Comparison of ENCODE assay signal across 10 cellular contexts in genomic region chr4:83340692-83341343, GRCh38. TPM values are rescaled to one million over a fixed set of nuclear protein-coding genes. Genes with fewer than 3 reads are reported as not detected.
DNase-seq lines count a peak whose midpoint lies in the region; ATAC-seq and TF ChIP-seq lines count a peak whose summit lies in the region.
"Had no signal": no experiment of that assay in that cellular context is flagged by ENCODE, and none has a peak within 500 bp of the region (broad histone marks: within the 10 kb centered on the region; RNA-seq: fewer than 3 reads in every experiment).

No MANE protein-coding gene starts in this region.

- no peak overlapping the region for H2AFZ ChIP-seq in DND-41 (ENCODE audit: low read depth, low read length)
- H2AFZ ChIP-seq in PC-9: no peak overlapping the region

- POLR2A ChIA-PET in PC-9 (lab: Charles Lee; ENCODE audit: unreplicated experiment): interaction anchor here (0.6 kb wide), 1 partner anchor 137 kb away, joined by 4 read pairs; no protein-coding TSS in a partner anchor

- CTCF ChIA-PET in PC-9 (lab: Charles Lee): no interaction called here

- H3K9me3 Mint-ChIP-seq in activated naive CD8-positive, alpha-beta T cell treated with anti-CD3 and anti-CD28 coated beads, Interleukin-2, amount 50 U/mL, for 24 hours: peaks cover 13% of the 10 kb centered on the region

- TF ChIP-seq POLR2A in breast epithelium (IDR thresholded peaks at IDR 0.05): no peak

- no TSS peak for BruUV-seq in PC-9 (replicated peaks; lab: Mats Ljungman, UMichigan)

- H3K4me1 ChIP-seq in DND-41 (ENCODE audit: insufficient read depth, low read length) (peaks cover 22% of the 10 kb centered on the region), breast epithelium (no peaks in the 10 kb centered on the region), PC-9 (replicated peaks; ENCODE audit: insufficient read depth) (no peaks in the 10 kb centered on the region)

- H3K4me3 ChIP-seq in DND-41 (ENCODE audit: low read depth in 1 of 2, low read length in 2 of 2) (no peak overlapping the region), breast epithelium (no peak overlapping the region), PC-9 (no peak overlapping the region)

- peak overlapping the region; percentile 5; the same call in 1 of the 2 replicates for H3K4me2 ChIP-seq in DND-41 (ENCODE audit: insufficient read depth, low read length)
- no peak overlapping the region for H3K4me2 ChIP-seq in PC-9

- peaks cover 6% of the 10 kb centered on the region for H3K9me3 ChIP-seq in DND-41 (ENCODE audit: insufficient read depth, low read length, severe bottlenecking)
- H3K9me3 ChIP-seq in breast epithelium: no peaks in the 10 kb centered on the region
- H3K9me3 ChIP-seq in PC-9 (ENCODE audit: insufficient read depth, low read depth): no peaks in the 10 kb centered on the region
- H3K9me3 ChIP-seq: neutrophil had no signal

- DNase-seq in DND-41 (peak; percentile 84), NCI-H2107 treated with DMSO at 0.1 percent for 48 hours (lab: John Stamatoyannopoulos, UW; ENCODE audit: unreplicated experiment) (peak; percentile 46), breast epithelium (ENCODE audit: low spot score in 2 of 2) (no peak), iPS-NIHi7 (ENCODE audit: extremely low spot score) (no peak), LoVo (ENCODE audit: low spot score) (no peak), PC-9 (no peak)
- DNase-seq in activated naive CD8-positive, alpha-beta T cell treated with anti-CD3 and anti-CD28 coated beads, Interleukin-2, amount 50 U/mL, for 24 hours: peak; percentile 47
- DNase-seq: dermis blood vessel endothelial cell had no signal

- no peaks in the 10 kb centered on the region for H3K9me2 ChIP-seq in PC-9 (ENCODE audit: insufficient read depth)

- H3K36me3 ChIP-seq in DND-41 (ENCODE audit: insufficient read depth, low read length) (no peaks in the 10 kb centered on the region), breast epithelium (no peaks in the 10 kb centered on the region), PC-9 (ENCODE audit: low read depth) (no peaks in the 10 kb centered on the region)
- H3K36me3 ChIP-seq: neutrophil had no signal

- no peak overlapping the region for H3K27ac ChIP-seq in DND-41 (ENCODE audit: low read length)
- H3K27ac ChIP-seq in breast epithelium: no peak overlapping the region
- no peak overlapping the region for H3K27ac ChIP-seq in PC-9
- H3K27ac ChIP-seq: neutrophil had no signal

- peaks cover 26% of the 10 kb centered on the region for H3K27me3 Mint-ChIP-seq in activated naive CD8-positive, alpha-beta T cell treated with anti-CD3 and anti-CD28 coated beads, Interleukin-2, amount 50 U/mL, for 24 hours

- H4K20me1 ChIP-seq in DND-41 (ENCODE audit: insufficient read depth, low read length) (no peaks in the 10 kb centered on the region), PC-9 (ENCODE audit: insufficient read depth) (no peaks in the 10 kb centered on the region)

- H3F3A ChIP-seq in PC-9 (ENCODE audit: insufficient read depth, low read depth): no peaks in the 10 kb centered on the region

- peaks cover 1% of the 10 kb centered on the region for H3K36me3 Mint-ChIP-seq in activated naive CD8-positive, alpha-beta T cell treated with anti-CD3 and anti-CD28 coated beads, Interleukin-2, amount 50 U/mL, for 24 hours (ENCODE audit: low read depth)

- H3K27me3 ChIP-seq in DND-41 (ENCODE audit: insufficient read depth, low read length, poor library complexity) (peaks cover 1% of the 10 kb centered on the region), breast epithelium (no peaks in the 10 kb centered on the region), PC-9 (ENCODE audit: insufficient read depth, low read depth) (no peaks in the 10 kb centered on the region)

- intact Hi-C loops in breast epithelium (cut with DNase I; ENCODE audit: low total_unique reads) (no loop called here), PC-9 (cut with micrococcal nuclease; ENCODE audit: unreplicated experiment) (no loop called here)

- peaks cover 23% of the 10 kb centered on the region for H3K4me1 Mint-ChIP-seq in activated naive CD8-positive, alpha-beta T cell treated with anti-CD3 and anti-CD28 coated beads, Interleukin-2, amount 50 U/mL, for 24 hours

- no peak for TF ChIP-seq CTCF in DND-41 (IDR thresholded peaks at IDR 0.05; ENCODE audit: borderline replicate concordance, extremely low read depth, low read length, poor library complexity, severe bottlenecking)
- no peak for TF ChIP-seq CTCF in breast epithelium (IDR thresholded peaks at IDR 0.05)
- no peak for TF ChIP-seq CTCF in PC-9 (conservative IDR thresholded peaks at IDR 0.05)

- H3K79me2 ChIP-seq in DND-41 (ENCODE audit: insufficient read depth, low read length): no peaks in the 10 kb centered on the region
- H3K79me2 ChIP-seq in PC-9 (ENCODE audit: low read depth): no peaks in the 10 kb centered on the region

- ATAC-seq in DND-41 (ENCODE audit: insufficient read depth, low read depth) (peak; percentile 97), GM21717 (IDR thresholded peaks at IDR 0.05; ENCODE audit: unreplicated experiment) (peak; percentile 77)
- peak; percentile 99 for ATAC-seq in activated naive CD8-positive, alpha-beta T cell treated with anti-CD3 and anti-CD28 coated beads, Interleukin-2, amount 50 U/mL, for 24 hours

- H3K9ac ChIP-seq in DND-41 (ENCODE audit: low read depth, low read length): no peak overlapping the region

- peak overlapping the region; percentile 89 for H3K27ac Mint-ChIP-seq in activated naive CD8-positive, alpha-beta T cell treated with anti-CD3 and anti-CD28 coated beads, Interleukin-2, amount 50 U/mL, for 24 hours

- peak overlapping the region; percentile 58 for H3K4me3 Mint-ChIP-seq in activated naive CD8-positive, alpha-beta T cell treated with anti-CD3 and anti-CD28 coated beads, Interleukin-2, amount 50 U/mL, for 24 hours

RNA-seq across cellular contexts. Expression of gene HPSE, which starts 6.2 kb away (rescaled TPM):
- total RNA-seq in breast epithelium (1 to 10 TPM; 1.3 to 3.8 (median 1.6) TPM), PC-9 (2021) (4.4 and 6.6 TPM in 2 replicates)

RNA-seq across cellular contexts. Expression of gene COQ2, which starts 56.2 kb away (rescaled TPM):
- total RNA-seq in breast epithelium: 10 to 100 TPM in 1 of 3 donors, 1 to 10 TPM in 2; 8.6 to 10.8 (median 9.4) TPM
- total RNA-seq in PC-9 (2021): 16.5 and 19.5 TPM in 2 replicates

Comparison
In these comparisons a context has a peak if more than half of its experiments do, and no peak if none do; other contexts are left out.
1. DNase-seq: peak in DND-41 (single experiment), NCI-H2107 treated with DMSO at 0.1 percent for 48 hours (single experiment) and activated naive CD8-positive, alpha-beta T cell treated with anti-CD3 and anti-CD28 coated beads, Interleukin-2, amount 50 U/mL, for 24 hours (single experiment); none in breast epithelium (0 of 2), iPS-NIHi7 (single experiment), LoVo (single experiment) and PC-9 (0 of 2).
2. Peak in every context shown above with its lines, with median percentiles within 50 percentile points of each other: ATAC-seq.